8 cellular contexts compared by ENCODE assay signal in the genomic region with DNA sequence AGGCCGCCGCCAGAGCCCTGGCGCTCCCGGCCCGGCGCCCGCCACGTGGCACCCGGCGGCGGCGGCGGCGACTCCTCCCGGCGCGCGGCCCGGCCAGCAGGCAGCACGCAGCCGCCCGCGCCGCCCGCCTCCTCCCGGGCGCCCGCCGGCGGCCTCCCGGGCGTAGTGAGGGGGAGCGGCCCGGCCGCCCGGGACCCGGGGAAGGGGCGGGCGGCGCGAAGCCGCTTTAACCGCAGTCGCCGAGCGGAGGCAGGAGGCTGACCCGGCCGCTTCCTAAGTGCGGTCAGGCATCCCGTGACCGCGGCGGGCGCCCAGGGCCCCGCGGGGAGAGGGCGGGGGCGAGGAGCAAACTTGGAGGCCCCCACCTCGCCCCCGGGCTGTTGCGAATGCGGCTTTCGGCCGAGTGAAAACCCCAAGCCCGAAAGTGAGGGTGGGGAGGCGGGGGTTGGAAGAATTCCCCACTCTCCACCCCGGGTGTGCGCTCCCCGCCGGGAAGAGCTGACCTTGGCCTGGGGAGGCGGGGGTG. TPM values are rescaled to one million over a fixed set of nuclear protein-coding genes. Genes with fewer than 3 reads are reported as not detected.
DNase-seq lines count a peak whose midpoint lies in the region; ATAC-seq, FAIRE-seq and TF ChIP-seq lines count a peak whose summit lies in the region.

No MANE protein-coding gene starts in this region.

- no peaks in the 10 kb centered on the region for H3K27me3 ChIP-seq in mucosa of rectum (ENCODE audit: control insufficient read depth in 2 of 2, insufficient read depth in 2 of 2, low read length in 2 of 2)
- H3K27me3 ChIP-seq in testis = no peaks in the 10 kb centered on the region

- TF ChIP-seq CTCF in HFF-Myc (IDR thresholded peaks at IDR 0.05; ENCODE audit: low read depth, low read length, missing control alignments) (no peak), testis (IDR thresholded peaks at IDR 0.05) (peak in 1 of 3 experiments; percentile 5)

- H3K4me1 ChIP-seq in mucosa of rectum (ENCODE audit: control insufficient read depth in 2 of 2, insufficient read depth in 2 of 2, low read length in 2 of 2) = peaks cover 49 to 50% of the 10 kb centered on the region in 2 donors
- peaks cover 51% of the 10 kb centered on the region for H3K4me1 ChIP-seq in testis

- H3K27ac ChIP-seq in mucosa of rectum (ENCODE audit: low read depth in 2 of 2, low read length in 2 of 2) (peak overlapping the region; percentile 92 to 95), testis (peak overlapping the region; percentile 87 to 93)

- H3K9me3 ChIP-seq in mucosa of rectum (ENCODE audit: control insufficient read depth in 2 of 2, low read length in 2 of 2) (no peaks in the 10 kb centered on the region), testis (no peaks in the 10 kb centered on the region)

- peak overlapping the region; percentile 49 for H3K4me3 ChIP-seq in HFF-Myc (replicated peaks; ENCODE audit: low read depth, low read length)
- H3K4me3 ChIP-seq in mucosa of rectum (ENCODE audit: low read length in 2 of 2) = peak overlapping the region; percentile 57 to 74
- peak overlapping the region; percentile 57 to 73 for H3K4me3 ChIP-seq in testis

- peak; percentile 32 for DNase-seq in GM12892 (ENCODE audit: insufficient read length)
- no peak for DNase-seq in HFF-Myc (ENCODE audit: extremely low read depth, low read depth)
- peak; percentile 62 for DNase-seq in NCI-H1105 (lab: John Stamatoyannopoulos, UW)
- peak in 2 of 3 experiments; percentile 29 to 49 for DNase-seq in activated CD8-positive, alpha-beta memory T cell treated with anti-CD3 and anti-CD28 coated beads for 48 hours (ENCODE audit: low read depth in 2 of 3, low spot score in 2 of 3)
- peak; percentile 36 for DNase-seq in testis
- no peak for DNase-seq in NCI-H187 treated with DMSO at 0.1 percent for 48 hours (lab: John Stamatoyannopoulos, UW)

- FAIRE-seq in GM12892 (lab: Jason Lieb, UNC) = no peak

- H3K9ac ChIP-seq in mucosa of rectum (ENCODE audit: low read depth in 1 of 2, low read length in 2 of 2) = peak overlapping the region; percentile 56 to 83

- H3K36me3 ChIP-seq in mucosa of rectum (ENCODE audit: control insufficient read depth in 2 of 2, insufficient read depth in 2 of 2, low read length in 2 of 2) (peaks cover 0 to 5% of the 10 kb centered on the region in 2 donors), testis (ENCODE audit: low read depth, missing control alignments) (no peaks in the 10 kb centered on the region)

- peak; percentile 9 for ATAC-seq in esophagus mucosa

- 0% methylated on average over 5 to 68 of the region's 71 CpGs for WGBS in testis, 2 donors

- TF ChIP-seq POLR2A in GM12892 (IDR thresholded peaks at IDR 0.05; ENCODE audit: low read depth, low read length) (no peak), testis (IDR thresholded peaks at IDR 0.05) (no peak)

- intact Hi-C loops in testis (cut with DNase I; ENCODE audit: low total_unique reads) = no loop called here

RNA-seq across cellular contexts. Expression of gene HES1, which starts 1.7 kb away (rescaled TPM):
- 4.3 TPM for polyA plus RNA-seq in GM12892 (2012; ENCODE audit: missing spikeins)
- total RNA-seq in esophagus mucosa (95.2 TPM), testis (10 to 100 TPM; 38.9 to 41.1 TPM)
- 17.5 TPM for polyA plus RNA-seq in testis (ENCODE audit: insufficient read depth, low read depth, low replicate concordance)

Comparison
In these comparisons a context has a peak if more than half of its experiments do, and no peak if none do; other contexts are left out.
1. DNase-seq: peak in GM12892 (single experiment), NCI-H1105 (single experiment), activated CD8-positive, alpha-beta memory T cell treated with anti-CD3 and anti-CD28 coated beads for 48 hours (2 of 3) and testis (single experiment); none in HFF-Myc (single experiment) and NCI-H187 treated with DMSO at 0.1 percent for 48 hours (single experiment).
2. Peak in every context shown above with its lines, with median percentiles within 50 percentile points of each other: H3K4me3 ChIP-seq.